1 cellular context compared by ENCODE assay signal in the genomic region with DNA sequence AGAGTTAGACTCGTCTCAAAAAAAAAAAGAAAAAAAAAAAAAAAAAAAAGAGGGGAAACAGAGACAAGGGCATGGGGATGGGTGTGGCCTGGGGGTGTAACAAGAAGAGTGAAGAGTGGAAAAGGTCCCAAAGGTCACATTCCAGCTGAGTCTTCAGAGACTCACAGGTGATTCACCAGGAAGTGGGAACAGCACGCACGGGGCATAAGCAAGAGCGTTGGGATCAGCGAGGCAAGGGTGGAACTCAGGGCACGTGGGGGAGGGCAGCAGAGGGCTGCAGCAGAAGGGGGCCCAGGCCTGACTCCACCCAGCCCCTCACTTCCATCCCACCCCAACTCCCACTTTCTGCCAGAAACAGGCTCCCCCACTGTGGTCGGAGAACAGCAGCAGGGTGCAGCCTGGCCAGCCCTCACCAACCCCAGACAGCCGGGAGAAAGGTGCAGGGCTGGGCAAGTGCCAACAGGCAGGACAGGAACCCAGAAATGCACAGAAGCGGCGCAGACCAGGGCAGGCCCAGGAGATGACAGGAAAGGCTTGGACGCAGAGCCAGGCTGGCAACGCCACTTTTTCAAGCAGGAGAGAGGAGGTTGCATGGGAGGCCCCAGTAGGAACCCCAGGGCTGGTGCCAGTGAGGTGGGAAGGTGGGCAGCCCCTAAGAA.
TF ChIP-seq lines count a peak whose summit lies in the region.

No MANE protein-coding gene starts in this region.

TF ChIP-seq in IMR-90, 13 proteins besides CTCF, POLR2A, EP300 and RAD21:
- TF ChIP-seq NFE2L2 (IDR thresholded peaks at IDR 0.05; ENCODE audit: low read depth, low read length), result no peak
- TF ChIP-seq RCOR1 (IDR thresholded peaks at IDR 0.05; ENCODE audit: insufficient replicate concordance, low read length), result peak; percentile 43
- peak; percentile 81 for TF ChIP-seq BHLHE40 (IDR thresholded peaks at IDR 0.05; ENCODE audit: low read depth, low read length)
- no peak for TF ChIP-seq SMC3 (IDR thresholded peaks at IDR 0.05; ENCODE audit: low read depth, low read length)
- TF ChIP-seq, protein P1, sequence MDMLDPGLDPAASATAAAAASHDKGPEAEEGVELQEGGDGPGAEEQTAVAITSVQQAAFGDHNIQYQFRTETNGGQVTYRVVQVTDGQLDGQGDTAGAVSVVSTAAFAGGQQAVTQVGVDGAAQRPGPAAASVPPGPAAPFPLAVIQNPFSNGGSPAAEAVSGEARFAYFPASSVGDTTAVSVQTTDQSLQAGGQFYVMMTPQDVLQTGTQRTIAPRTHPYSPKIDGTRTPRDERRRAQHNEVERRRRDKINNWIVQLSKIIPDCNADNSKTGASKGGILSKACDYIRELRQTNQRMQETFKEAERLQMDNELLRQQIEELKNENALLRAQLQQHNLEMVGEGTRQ (IDR thresholded peaks at IDR 0.05; ENCODE audit: low read depth, low read length), result peak; percentile 33; the same call in 1 of the 2 replicates
- peak; percentile 55 for TF ChIP-seq FOS (IDR thresholded peaks at IDR 0.05; ENCODE audit: low read depth, low read length)
TF ChIP-seq in IMR-90: peak in this region for 4.
